ENCODE assay signal across 8 cellular contexts in genomic region chr3:33440578-33441321, GRCh38. TPM values are rescaled to one million over a fixed set of nuclear protein-coding genes. Genes with fewer than 3 reads are reported as not detected.
A peak's percentile ranks its signal among the peaks of the same experiment; 100 is the strongest.
DNase-seq lines count a peak whose midpoint lies in the region; ATAC-seq, FAIRE-seq and TF ChIP-seq lines count a peak whose summit lies in the region.

No MANE protein-coding gene starts in this region.

- TF ChIP-seq EP300 in K562 (IDR thresholded peaks at IDR 0.05; ENCODE audit: low read length), result no peak

- peaks cover 26% of the 10 kb centered on the region for H4K20me1 ChIP-seq in K562 (replicated peaks; ENCODE audit: control insufficient read depth, insufficient read depth, low read length)

- POLR2A ChIA-PET in K562 (lab: Yijun Ruan, JAX), result interaction anchor here (0.6 to 4.6 kb wide), 22 partner anchors 9 to 364 kb away, joined by 3 to 94 read pairs (median 3); no protein-coding TSS in a partner anchor

- FAIRE-seq in K562 (lab: Jason Lieb, UNC), result peak; percentile 96

- H3K4me2 ChIP-seq in K562 (ENCODE audit: insufficient read depth, low read length), result peak overlapping the region; percentile 88

- peak in 1 of 2 experiments; percentile 17; a peak in 1 of 4 replicates for TF ChIP-seq RAD21 in K562 (CRISPR knock-in tag; conservative IDR thresholded peaks at IDR 0.05 in 1 of 2, IDR thresholded peaks at IDR 0.05 in 1 of 2)

- under 1% methylated on average over 36 of the region's 36 CpGs for WGBS in K562 (ENCODE audit: insufficient coverage, low coverage, missing lambda C conversion rate)

- peaks cover under 1% of the 10 kb centered on the region; the same call in 1 of the 3 replicates for H3K36me3 ChIP-seq in K562 (ENCODE audit: control insufficient read depth, insufficient read depth, low read length)

- H3K79me2 ChIP-seq in K562 (ENCODE audit: control insufficient read depth, insufficient read depth, low read length), result peaks cover 41% of the 10 kb centered on the region

- DNase-seq in Right ventricle myocardium inferior (ENCODE audit: missing footprints) (peak; percentile 86), cardiac septum (ENCODE audit: low spot score) (no peak), NCI-H128 (lab: John Stamatoyannopoulos, UW; ENCODE audit: unreplicated experiment) (peak; percentile 98), SKM-1 treated with dmso at 0.1 percent for 144 hours (lab: John Stamatoyannopoulos, UW; ENCODE audit: unreplicated experiment) (peak; percentile 99), K562 (ENCODE audit: extremely low read depth in 1 of 4, low spot score in 3 of 4) (peak; percentile 96 to 100 (median 98)), iPS DF 4.7 (ENCODE audit: extremely low read depth, low spot score) (peak; percentile 100), sciatic nerve (ENCODE audit: low spot score) (no peak)

- ATAC-seq in Right ventricle myocardium inferior, result peak; percentile 80
- peak; percentile 85 for ATAC-seq in HG02759 (IDR thresholded peaks at IDR 0.05; ENCODE audit: unreplicated experiment)
- peak; percentile 76 for ATAC-seq in K562
- ATAC-seq in sciatic nerve, result peak; percentile 98

- in situ Hi-C loops in K562 (cut with MboI), result no loop called here

- no TSS peak for BruUV-seq in K562 (replicated peaks; lab: Mats Ljungman, UMichigan)

- no peaks in the 10 kb centered on the region for H3K9me1 ChIP-seq in K562 (ENCODE audit: control insufficient read depth, insufficient read depth, low read length)

- peak overlapping the region; percentile 50 for H3K4me3 ChIP-seq in K562

- CTCF ChIA-PET in K562 (lab: Yijun Ruan, JAX; ENCODE audit: low intra/inter-chr PET ratio), result interaction anchor here (0.9 kb wide), 1 partner anchor 308 kb away, joined by 3 read pairs; no protein-coding TSS in a partner anchor

- intact Hi-C loops in Right ventricle myocardium inferior (cut with DNase I) (loop anchor here (2.0 to 5.0 kb wide), 2 partner anchors 96 to 277 kb away; partner anchors contain the start of gene CLASP2), cardiac septum (cut with DNase I) (loop anchor here (5.0 kb wide), 2 partner anchors 277 to 323 kb away; partner anchors contain the start of gene CLASP2), K562 (cut with micrococcal nuclease) (loop anchor here (5.0 kb wide), 1 partner anchor 347 kb away; no protein-coding TSS in a partner anchor), sciatic nerve (cut with DNase I) (no loop called here)

- H3K9ac ChIP-seq in K562 (ENCODE audit: insufficient read depth in 1 of 2, low read depth in 2 of 2, low read length in 2 of 2), result peak overlapping the region; percentile 82 to 92

- peak in 1 of 3 experiments; percentile 32; a peak in 1 of 6 replicates for TF ChIP-seq CTCF in K562 (IDR thresholded peaks at IDR 0.05 in 2 of 3, conservative IDR thresholded peaks at IDR 0.05 in 1 of 3; ENCODE audit: insufficient read depth in 2 of 3, low read depth in 1 of 3, low read length in 3 of 3)

- peaks cover 9 to 23% of the 10 kb centered on the region in 2 experiments; a peak in 4 of 5 replicates for H3K4me1 ChIP-seq in K562 (replicated peaks in 1 of 2; ENCODE audit: control insufficient read depth in 2 of 2, insufficient read depth in 2 of 2, low read length in 2 of 2)

- TF ChIP-seq POLR2A in K562 (conservative IDR thresholded peaks at IDR 0.05), result peak; percentile 99

- peak overlapping the region; percentile 96 for H2AFZ ChIP-seq in K562 (ENCODE audit: low read depth, low read length)

- no peaks in the 10 kb centered on the region for H3K27me3 ChIP-seq in K562 (ENCODE audit: control insufficient read depth in 2 of 2, insufficient read depth in 2 of 2, low read length in 2 of 2)

- H3K27ac ChIP-seq in K562 (ENCODE audit: extremely low read depth, low read depth, low read length), result peak overlapping the region; percentile 89

- H3K9me3 ChIP-seq in K562 (replicated peaks; ENCODE audit: control insufficient read depth, insufficient read depth, low read depth, low read length), result no peaks in the 10 kb centered on the region

TF ChIP-seq in K562, 482 proteins besides CTCF, POLR2A, EP300 and RAD21 (continues in another document):
- TF ChIP-seq BRD9 (IDR thresholded peaks at IDR 0.05; ENCODE audit: low read depth, partially characterized antibody), result peak; percentile 91
- TF ChIP-seq PRDM10 (IDR thresholded peaks at IDR 0.05; ENCODE audit: partially characterized antibody), result peak; percentile 98
- no peak for TF ChIP-seq ZNF668 (CRISPR knock-in tag; IDR thresholded peaks at IDR 0.05)
- peak; percentile 74 for TF ChIP-seq GATAD2A (IDR thresholded peaks at IDR 0.05)
- no peak for TF ChIP-seq CEBPG (CRISPR knock-in tag; IDR thresholded peaks at IDR 0.05)
- no peak for TF ChIP-seq CEBPG (tag; conservative IDR thresholded peaks at IDR 0.05 in 1 of 2, IDR thresholded peaks at IDR 0.05 in 1 of 2)
- TF ChIP-seq HDGF (IDR thresholded peaks at IDR 0.05), result no peak
- TF ChIP-seq ZNF436 (CRISPR knock-in tag; IDR thresholded peaks at IDR 0.05), result no peak
- no peak; the same call in 1 of the 2 replicates for TF ChIP-seq ZNF239 (CRISPR knock-in tag; IDR thresholded peaks at IDR 0.05)
- no peak for TF ChIP-seq NCOR1 (IDR thresholded peaks at IDR 0.05)
- TF ChIP-seq ZNF280B (CRISPR knock-in tag; IDR thresholded peaks at IDR 0.05), result no peak
- no peak for TF ChIP-seq NR3C1 (CRISPR knock-in tag; IDR thresholded peaks at IDR 0.05)
- no peak; the same call in 1 of the 2 replicates for TF ChIP-seq LCOR (CRISPR knock-in tag; IDR thresholded peaks at IDR 0.05)
- no peak; the same call in 1 of the 2 replicates for TF ChIP-seq CTBP1 (IDR thresholded peaks at IDR 0.05; ENCODE audit: borderline replicate concordance)

RNA-seq across cellular contexts. Expression of gene UBP1, which starts 0.5 kb away (rescaled TPM):
- 42.3 TPM for total RNA-seq in Right ventricle myocardium inferior
- 46.9 TPM for total RNA-seq in cardiac septum
- 238 and 355 TPM in 2 replicates for total RNA-seq in K562 (2011; cell fraction: chromatin; rRNA removed; ENCODE audit: low replicate concordance)
- 95.6 and 112 TPM in 2 replicates for total RNA-seq in K562 (2011; cell fraction: nucleolus; rRNA removed)
- 131 and 137 TPM in 2 replicates for total RNA-seq in K562 (2011; cell fraction: nucleoplasm; rRNA removed)
- 46.6 and 56.7 TPM in 2 replicates for total RNA-seq in K562 (2014; rRNA removed)
- total RNA-seq in K562 (2014; rRNA removed; fragmentation: Illumina TruSeq; extraction: Trizol), result 64.0 and 66.0 TPM in 2 replicates
- 78.5 and 85.2 TPM in 2 replicates for total RNA-seq in K562 (2015; rRNA removed; fragmentation: Illumina TruSeq; extraction: Trizol)
- 79.6 and 81.0 TPM in 2 replicates for total RNA-seq in K562 (2021)
- polyA plus RNA-seq in K562 (2011; rRNA removed), result 111 and 139 TPM in 2 replicates
- 33.3 and 46.7 TPM in 2 replicates for polyA plus RNA-seq in K562 (2011; cell fraction: cytosol; rRNA removed)
- 222 and 235 TPM in 2 replicates for polyA plus RNA-seq in K562 (2011; cell fraction: nucleus; rRNA removed)
- 42.8 and 72.4 TPM in 2 replicates for polyA plus RNA-seq in K562 (2012)
- polyA plus RNA-seq in K562 (2014; fragmentation: Illumina TruSeq; extraction: Trizol), result 117 and 143 TPM in 2 replicates
- 10 to 100 TPM; 13.6 to 17.4 TPM for polyA plus RNA-seq in K562 (2014; fragmentation: Nextera tagmentation; extraction: Ambion mirVana)
- polyA plus RNA-seq in K562 (2014; rRNA removed), result 87.5 and 109 TPM in 2 replicates
- 143 and 157 TPM in 2 replicates for polyA minus RNA-seq in K562 (2011; rRNA and poly(A)+ RNA removed)
- 43.0 and 60.2 TPM in 2 replicates for polyA minus RNA-seq in K562 (2011; cell fraction: cytosol; rRNA and poly(A)+ RNA removed)
- 75.7 and 104 TPM in 2 replicates for polyA minus RNA-seq in K562 (2011; cell fraction: nucleus; rRNA and poly(A)+ RNA removed)
- 46.3 TPM for total RNA-seq in sciatic nerve

Comparison
In these comparisons a context has a peak if more than half of its experiments do, and no peak if none do; other contexts are left out.
1. DNase-seq: peak in Right ventricle myocardium inferior (single experiment), NCI-H128 (single experiment), SKM-1 treated with dmso at 0.1 percent for 144 hours (single experiment), K562 (4 of 4) and iPS DF 4.7 (single experiment); none in cardiac septum (single experiment) and sciatic nerve (single experiment).
2. Peak in every context shown above with its lines, with median percentiles within 50 percentile points of each other: ATAC-seq.